Comparison of ENCODE assay signal across 21 cellular contexts in the genomic region with DNA sequence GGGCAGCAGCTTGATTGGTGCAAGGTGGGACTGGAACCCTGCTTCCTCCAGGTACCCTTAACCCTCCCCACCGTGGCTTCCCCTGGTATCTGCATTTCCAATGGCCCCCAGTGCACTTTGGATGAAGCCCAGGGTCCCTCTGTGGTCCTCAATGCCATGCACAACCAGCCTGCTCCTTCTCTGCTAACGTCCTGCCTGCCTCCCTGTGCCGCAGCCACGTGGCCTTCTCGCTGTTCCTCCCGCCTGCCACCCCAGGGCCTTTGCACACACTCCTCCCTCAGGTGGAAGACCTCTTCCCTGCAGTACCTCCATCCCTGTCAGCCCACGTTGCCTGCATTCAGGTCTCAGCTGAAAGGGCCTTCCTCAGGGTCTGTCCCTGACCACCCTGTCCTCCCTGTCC.
DNase-seq lines count a peak whose midpoint lies in the region; ATAC-seq, FAIRE-seq and TF ChIP-seq lines count a peak whose summit lies in the region.
"Had no signal": no experiment of that assay in that cellular context is flagged by ENCODE, and none has a peak within 500 bp of the region (broad histone marks: within the 10 kb centered on the region; RNA-seq: fewer than 3 reads in every experiment).

No MANE protein-coding gene starts in this region.

- no peak overlapping the region for H3K4me3 ChIP-seq in right cardiac atrium (ENCODE audit: low read length)
- H3K4me3 ChIP-seq in H1 (ENCODE audit: extremely low read depth in 1 of 4, insufficient read depth in 2 of 4, low read depth in 3 of 4, low read length in 4 of 4), result no peak overlapping the region
- no peak overlapping the region for H3K4me3 ChIP-seq in spleen
- H3K4me3 ChIP-seq: A549, GM23248 had no signal

- no peak overlapping the region for H3K27ac ChIP-seq in right cardiac atrium (ENCODE audit: low read length)
- H3K27ac ChIP-seq in H1 (ENCODE audit: low read depth, low read length), result no peak overlapping the region
- H3K27ac ChIP-seq in spleen, result no peak overlapping the region
- H3K27ac ChIP-seq: 22Rv1, A549, C4-2B, GM23248 had no signal

- no peak overlapping the region for H2AK5ac ChIP-seq in H1 (ENCODE audit: low read depth, low read length)

- H3K14ac ChIP-seq in H1 (ENCODE audit: insufficient read length), result no peak overlapping the region

- no peak overlapping the region for H3K56ac ChIP-seq in H1 (replicated peaks; ENCODE audit: insufficient read length, low read depth, low read length)

- H3K27me3 ChIP-seq in right cardiac atrium (ENCODE audit: control insufficient read depth, insufficient read depth), result no peaks in the 10 kb centered on the region
- no peaks in the 10 kb centered on the region; a peak in 2 of 7 replicates for H3K27me3 ChIP-seq in H1 (replicated peaks in 1 of 4; ENCODE audit: control insufficient read depth in 3 of 4, extremely low read depth in 1 of 4, insufficient read depth in 3 of 4, low read length in 3 of 4)
- H3K27me3 ChIP-seq in spleen (replicated peaks in 1 of 7), result peaks cover 0 to 12% (median 0%) of the 10 kb centered on the region in 7 donors

- H2BK15ac ChIP-seq in H1 (ENCODE audit: low read length), result no peak overlapping the region

- CTCF ChIA-PET in H1 (lab: Charles Lee; ENCODE audit: partially characterized antibody), result no interaction called here

- no peaks in the 10 kb centered on the region for H4K20me1 ChIP-seq in H1 (replicated peaks in 1 of 2; ENCODE audit: control insufficient read depth in 1 of 2, insufficient read depth in 2 of 2, low read length in 2 of 2)

- H2BK120ac ChIP-seq in H1 (replicated peaks; ENCODE audit: low read depth, low read length), result no peak overlapping the region

- TF ChIP-seq POLR2A in H1 (IDR thresholded peaks at IDR 0.05; ENCODE audit: control extremely low read depth in 1 of 2, low read depth in 2 of 2, low read length in 2 of 2), result no peak
- TF ChIP-seq POLR2A in spleen (IDR thresholded peaks at IDR 0.05), result no peak

- POLR2A ChIA-PET in H1 (lab: Charles Lee; ENCODE audit: partially characterized antibody), result no interaction called here

- no peak overlapping the region for H3K23ac ChIP-seq in H1 (ENCODE audit: insufficient read length)

- H4K8ac ChIP-seq in H1 (ENCODE audit: extremely low read depth, insufficient read depth, low read length), result no peak overlapping the region; the same call in 1 of the 2 replicates

- TF ChIP-seq EP300 in H1 (IDR thresholded peaks at IDR 0.05; ENCODE audit: borderline replicate concordance in 1 of 2, low read depth in 2 of 2, low read length in 2 of 2), result no peak

- intact Hi-C loops in left ventricle myocardium superior (cut with micrococcal nuclease) (loop anchor here (5.0 to 10.0 kb wide), 2 partner anchors 90 to 187 kb away; a partner anchor contains a TSS), right cardiac atrium (cut with DNase I) (loop anchor here in 2 of 4 donors (10.0 kb wide), 1 partner anchor 100 kb away; a partner anchor contains a TSS), spleen (cut with DNase I; ENCODE audit: low total_unique reads) (no loop called here)

- no peak overlapping the region for H3K18ac ChIP-seq in H1 (ENCODE audit: extremely low read depth, low read length)

- H3K4ac ChIP-seq in H1 (replicated peaks; ENCODE audit: insufficient read length, low read depth, low read length), result no peak overlapping the region

- H3K4me1 ChIP-seq in right cardiac atrium (ENCODE audit: control insufficient read depth, insufficient read depth, low read length), result no peaks in the 10 kb centered on the region
- peaks cover 0 to 3% (median under 1%) of the 10 kb centered on the region in 4 experiments; a peak in 3 of 7 replicates for H3K4me1 ChIP-seq in H1 (replicated peaks in 1 of 4; ENCODE audit: control insufficient read depth in 3 of 4, insufficient read depth in 4 of 4, low read length in 3 of 4)
- no peaks in the 10 kb centered on the region for H3K4me1 ChIP-seq in spleen
- H3K4me1 ChIP-seq: A549 had no signal

- no peak for TF ChIP-seq RAD21 in H1 (IDR thresholded peaks at IDR 0.05 in 1 of 2, conservative IDR thresholded peaks at IDR 0.05 in 1 of 2; ENCODE audit: low read depth in 2 of 2, low read length in 2 of 2)

- ATAC-seq in left ventricle myocardium superior (no peak), right cardiac atrium (no peak), GM19395 (IDR thresholded peaks at IDR 0.05; ENCODE audit: unreplicated experiment) (no peak), HG03175 (IDR thresholded peaks at IDR 0.05; ENCODE audit: unreplicated experiment) (no peak)
- ATAC-seq: A549 had no signal

- H3K79me1 ChIP-seq in H1 (ENCODE audit: low read depth, low read length), result no peaks in the 10 kb centered on the region

- H3K9ac ChIP-seq in H1 (replicated peaks in 1 of 4; ENCODE audit: extremely low read depth in 1 of 4, low read depth in 3 of 4, low read length in 3 of 4), result no peak overlapping the region; a peak in 1 of 7 replicates
- H3K9ac ChIP-seq: GM23248 had no signal

- no peak overlapping the region for H2BK5ac ChIP-seq in H1 (ENCODE audit: low read depth, low read length)

- H3K9me3 ChIP-seq in right cardiac atrium (ENCODE audit: control insufficient read depth, low read length) (no peaks in the 10 kb centered on the region), H1 (ENCODE audit: insufficient read depth in 2 of 2, low read depth in 1 of 2, low read length in 1 of 2) (peaks cover 0 to 11% of the 10 kb centered on the region in 2 experiments; a peak in 2 of 4 replicates), spleen (no peaks in the 10 kb centered on the region)

- FAIRE-seq in H1 (lab: Jason Lieb, UNC), result no peak
- FAIRE-seq: A549, GM12892, GM18507, H54 had no signal

- no peaks in the 10 kb centered on the region for H3K36me3 ChIP-seq in H1 (ENCODE audit: control insufficient read depth in 2 of 4, insufficient read depth in 4 of 4, low read length in 3 of 4)
- no peaks in the 10 kb centered on the region for H3K36me3 ChIP-seq in spleen

- H2BK20ac ChIP-seq in H1 (ENCODE audit: low read length), result no peak overlapping the region

- peak overlapping the region; percentile 9; the same call in 1 of the 2 replicates for H2BK12ac ChIP-seq in H1 (ENCODE audit: low read depth, low read length)

- H4K5ac ChIP-seq in H1 (ENCODE audit: insufficient read length, low read depth, low read length), result no peak overlapping the region

- no peak overlapping the region for H2AFZ ChIP-seq in H1 (ENCODE audit: low read length)
- H2AFZ ChIP-seq: GM23248 had no signal

- no peak overlapping the region for H4K91ac ChIP-seq in H1 (replicated peaks; ENCODE audit: insufficient read length, low read length)

- H3K4me2 ChIP-seq in H1 (ENCODE audit: insufficient read depth in 1 of 2, low read depth in 2 of 2, low read length in 2 of 2), result no peak overlapping the region
- H3K4me2 ChIP-seq: A549 had no signal

- peak; percentile 9 for DNase-seq in left ventricle myocardium superior
- DNase-seq in right cardiac atrium, result no peak
- no peak for DNase-seq in H1 (ENCODE audit: low read depth in 1 of 2, low spot score in 2 of 2)
- DNase-seq in spleen, result peak; percentile 30
- no peak for DNase-seq in GM19240 (ENCODE audit: insufficient read length, low spot score)
- DNase-seq: AML-193; CD4-positive, alpha-beta T cell; DMS153; DMS79; GDM1; GM23248; HCEC 1CT; HFFc6 had no signal

- 89% methylated on average over 7 of the region's 7 CpGs for WGBS in right cardiac atrium
- WGBS in H1 (ENCODE audit: extremely low coverage in 1 of 2, insufficient coverage in 1 of 2, insufficient read length in 1 of 2, insufficient replicate concordance in 2 of 2, low coverage in 1 of 2, low lambda C conversion rate in 2 of 2, missing lambda C conversion rate in 1 of 2), 2 experiments, result 87% methylated on average over 7 of the region's 7 CpGs; no CpG with 5 or more reads in 1 of the 2 experiments
- 77 to 83% (median 82%) methylated on average over 7 of the region's 7 CpGs for WGBS in spleen, 5 donors

- no peaks in the 10 kb centered on the region for H3K79me2 ChIP-seq in H1 (ENCODE audit: control insufficient read depth in 1 of 2, insufficient read depth in 2 of 2, low read length in 2 of 2)

- no peak for TF ChIP-seq CTCF in H1 (IDR thresholded peaks at IDR 0.05; ENCODE audit: control extremely low read depth in 1 of 3, insufficient read depth in 1 of 3, low read depth in 1 of 3, low read length in 3 of 3)
- no peak for TF ChIP-seq CTCF in spleen (IDR thresholded peaks at IDR 0.05 in 8 of 11, conservative IDR thresholded peaks at IDR 0.05 in 3 of 11)

- H3K23me2 ChIP-seq in H1 (ENCODE audit: low read depth, low read length), result no peaks in the 10 kb centered on the region

TF ChIP-seq in H1, 55 proteins besides CTCF, POLR2A, EP300 and RAD21:
- TF ChIP-seq BCL11A (IDR thresholded peaks at IDR 0.05; ENCODE audit: low read depth in 2 of 2, low read length in 2 of 2), result no peak
- TF ChIP-seq SIN3A (conservative IDR thresholded peaks at IDR 0.05 in 1 of 2, IDR thresholded peaks at IDR 0.05 in 1 of 2; ENCODE audit: low read depth in 1 of 2, low read length in 2 of 2), result no peak
- TF ChIP-seq RNF2 (IDR thresholded peaks at IDR 0.05; ENCODE audit: borderline replicate concordance, low read depth, low read length, missing control alignments, poor library complexity, severe bottlenecking), result no peak
- no peak for TF ChIP-seq CEBPB (IDR thresholded peaks at IDR 0.05; ENCODE audit: low read depth, low read length)
- TF ChIP-seq YY1 (IDR thresholded peaks at IDR 0.05; ENCODE audit: low read depth, low read length), result no peak
- TF ChIP-seq RFX5 (IDR thresholded peaks at IDR 0.05; ENCODE audit: borderline replicate concordance, low read depth, low read length), result no peak
- TF ChIP-seq FOSL1 (IDR thresholded peaks at IDR 0.05; ENCODE audit: insufficient read depth, low read depth, low read length), result no peak
- TF ChIP-seq GTF2F1 (IDR thresholded peaks at IDR 0.05; ENCODE audit: borderline replicate concordance, low read depth, low read length), result no peak
- no peak for TF ChIP-seq JUN (IDR thresholded peaks at IDR 0.05; ENCODE audit: low read depth, low read length)
- TF ChIP-seq JUND (IDR thresholded peaks at IDR 0.05; ENCODE audit: low read length), result no peak
- no peak for TF ChIP-seq SP4 (IDR thresholded peaks at IDR 0.05; ENCODE audit: low read length)
TF ChIP-seq in H1: peak in this region for 0.

Comparison
In these comparisons a context has a peak if more than half of its experiments do, and no peak if none do; other contexts are left out.
1. DNase-seq: peak in left ventricle myocardium superior (single experiment) and spleen (single experiment); none in right cardiac atrium (0 of 3), H1 (0 of 2) and GM19240 (single experiment).